Comparison of ENCODE assay signal across 16 cellular contexts in the genomic region with DNA sequence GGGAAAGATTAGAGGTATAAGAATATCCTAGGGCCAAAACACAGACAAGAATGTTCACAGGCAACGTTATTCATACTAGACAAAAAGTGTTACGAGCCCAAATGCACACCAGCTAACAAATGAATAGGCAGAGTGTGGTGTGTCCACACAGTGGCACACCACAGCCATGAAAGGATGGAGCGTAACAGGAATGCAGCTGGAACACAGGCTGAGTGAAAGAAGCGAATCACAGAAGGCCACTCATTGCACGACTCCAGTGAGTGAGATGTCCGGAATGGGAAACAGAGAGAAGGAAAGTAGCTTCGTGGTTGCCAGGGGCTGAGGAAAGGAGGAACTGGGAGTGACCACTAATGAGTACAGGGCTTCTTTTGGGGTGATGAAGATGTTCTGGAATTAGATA.
DNase-seq lines count a peak whose midpoint lies in the region; ATAC-seq, FAIRE-seq and TF ChIP-seq lines count a peak whose summit lies in the region.
"Had no signal": no experiment of that assay in that cellular context is flagged by ENCODE, and none has a peak within 500 bp of the region (broad histone marks: within the 10 kb centered on the region; RNA-seq: fewer than 3 reads in every experiment).

No MANE protein-coding gene starts in this region.

- H3K9me1 ChIP-seq in IMR-90 (ENCODE audit: insufficient read depth, low read length), result peaks cover 41% of the 10 kb centered on the region

- CTCF ChIA-PET in IMR-90 (lab: Yijun Ruan, JAX), result no interaction called here
- CTCF ChIA-PET in CD4-positive, alpha-beta memory T cell (lab: Charles Lee; ENCODE audit: partially characterized antibody), result no interaction called here

- POLR2A ChIA-PET in IMR-90 (lab: Charles Lee; ENCODE audit: unreplicated experiment), result no interaction called here
- POLR2A ChIA-PET in CD4-positive, alpha-beta memory T cell (lab: Charles Lee; ENCODE audit: partially characterized antibody), result no interaction called here

- H3K9me3 ChIP-seq in IMR-90 (ENCODE audit: control insufficient read depth, insufficient read depth, low read length), result no peaks in the 10 kb centered on the region
- no peaks in the 10 kb centered on the region for H3K9me3 ChIP-seq in mesenchymal stem cell (ENCODE audit: control insufficient read depth, low read length)
- H3K9me3 ChIP-seq in CD4-positive, alpha-beta memory T cell (ENCODE audit: control insufficient read depth in 1 of 2, low read length in 2 of 2), result no peaks in the 10 kb centered on the region
- H3K9me3 ChIP-seq: MG63 had no signal

- no peak overlapping the region for H3K4me3 Mint-ChIP-seq in CD4-positive, alpha-beta memory T cell
- H3K4me3 Mint-ChIP-seq in glutamatergic neuron (ENCODE audit: unreplicated experiment), result no peak overlapping the region
- H3K4me3 Mint-ChIP-seq: activated CD4-positive, alpha-beta T cell treated with anti-CD3 and anti-CD28 coated beads, Interleukin-2, amount 10 ng/mL, durations not matched to agents 24 days and 14 days; activated naive CD8-positive, alpha-beta T cell treated with anti-CD3 and anti-CD28 coated beads for 36 hours had no signal

- no peak overlapping the region for H2AK9ac ChIP-seq in IMR-90 (replicated peaks; ENCODE audit: low read depth, low read length, poor library complexity)

- H3K27me3 Mint-ChIP-seq in CD4-positive, alpha-beta memory T cell, result peaks cover 0 to 4% of the 10 kb centered on the region in 2 donors
- H3K27me3 Mint-ChIP-seq in glutamatergic neuron (ENCODE audit: unreplicated experiment), result peaks cover 3% of the 10 kb centered on the region
- H3K27me3 Mint-ChIP-seq: activated CD4-positive, alpha-beta T cell treated with anti-CD3 and anti-CD28 coated beads, Interleukin-2, amount 10 ng/mL, durations not matched to agents 24 days and 14 days had no signal

- no peak overlapping the region for H2BK12ac ChIP-seq in mesenchymal stem cell (ENCODE audit: low read length in 2 of 2)

- dilution Hi-C loops in IMR-90 (cut with HindIII; ENCODE audit: low sequenced_read_pairs, unreplicated experiment), result no loop called here

- no peak overlapping the region for H2AK5ac ChIP-seq in IMR-90 (ENCODE audit: low read depth, low read length)
- no peak overlapping the region for H2AK5ac ChIP-seq in mesenchymal stem cell (ENCODE audit: low read length, severe bottlenecking)

- H3K4me1 Mint-ChIP-seq in CD4-positive, alpha-beta memory T cell, result no peaks in the 10 kb centered on the region
- H3K4me1 Mint-ChIP-seq in glutamatergic neuron (ENCODE audit: low read depth, unreplicated experiment), result peaks cover 19% of the 10 kb centered on the region
- H3K4me1 Mint-ChIP-seq: activated CD4-positive, alpha-beta T cell treated with anti-CD3 and anti-CD28 coated beads, Interleukin-2, amount 10 ng/mL, durations not matched to agents 24 days and 14 days had no signal

- H3K14ac ChIP-seq in IMR-90 (replicated peaks; ENCODE audit: low read depth, low read length) (no peak overlapping the region), mesenchymal stem cell (ENCODE audit: low read length in 2 of 2) (no peak overlapping the region)

- H3K4me2 ChIP-seq in IMR-90 (ENCODE audit: low read depth, low read length) (no peak overlapping the region), mesenchymal stem cell (ENCODE audit: low read length, poor library complexity, severe bottlenecking) (no peak overlapping the region)
- H3K4me2 ChIP-seq: smooth muscle cell had no signal

- H2BK5ac ChIP-seq in IMR-90 (ENCODE audit: low read depth, low read length, poor library complexity, severe bottlenecking) (no peak overlapping the region), mesenchymal stem cell (ENCODE audit: low read depth, low read length, poor library complexity, severe bottlenecking) (no peak overlapping the region)

- H4K91ac ChIP-seq in IMR-90 (ENCODE audit: insufficient read depth, low read depth, low read length) (no peak overlapping the region), mesenchymal stem cell (ENCODE audit: low read length) (no peak overlapping the region)

- intact Hi-C loops in IMR-90 (cut with micrococcal nuclease), result no loop called here
- intact Hi-C loops in CD4-positive, alpha-beta memory T cell (cut with micrococcal nuclease), result no loop called here

- H2AFZ ChIP-seq in IMR-90 (replicated peaks; ENCODE audit: low read length, poor library complexity), result no peak overlapping the region
- H2AFZ ChIP-seq in mesenchymal stem cell (ENCODE audit: low read depth, low read length), result no peak overlapping the region

- no peaks in the 10 kb centered on the region for H3K36me3 Mint-ChIP-seq in CD4-positive, alpha-beta memory T cell
- H3K36me3 Mint-ChIP-seq in glutamatergic neuron (ENCODE audit: unreplicated experiment), result peaks cover 2% of the 10 kb centered on the region
- H3K36me3 Mint-ChIP-seq: activated naive CD8-positive, alpha-beta T cell treated with anti-CD3 and anti-CD28 coated beads for 36 hours had no signal

- H3K9ac ChIP-seq in IMR-90 (ENCODE audit: low read depth, low read length), result no peak overlapping the region
- no peak overlapping the region for H3K9ac ChIP-seq in mesenchymal stem cell (ENCODE audit: low read length)

- H3K56ac ChIP-seq in IMR-90 (ENCODE audit: extremely low read depth, insufficient read depth, low read length), result no peak overlapping the region

- in situ Hi-C loops in IMR-90 (cut with MboI; ENCODE audit: low sequenced_read_pairs), result no loop called here
- in situ Hi-C loops in astrocyte of the spinal cord (cut with HindIII; ENCODE audit: low sequenced_read_pairs), result no loop called here

- no peak overlapping the region for H3K27ac ChIP-seq in IMR-90 (ENCODE audit: insufficient read depth, low read length)
- H3K27ac ChIP-seq in mesenchymal stem cell (ENCODE audit: low read length, poor library complexity, severe bottlenecking), result no peak overlapping the region
- H3K27ac ChIP-seq in CD4-positive, alpha-beta memory T cell (ENCODE audit: low read depth, low read length), result no peak overlapping the region

- no peak overlapping the region for H3K23ac ChIP-seq in IMR-90 (ENCODE audit: low read depth, low read length)
- H3K23ac ChIP-seq in mesenchymal stem cell (ENCODE audit: low read length in 2 of 2), result no peak overlapping the region

- no peak overlapping the region for H4K8ac ChIP-seq in IMR-90 (ENCODE audit: low read depth in 2 of 2, low read length in 2 of 2)
- H4K8ac ChIP-seq in mesenchymal stem cell (ENCODE audit: low read length), result no peak overlapping the region

- H3K4me3 ChIP-seq in IMR-90 (ENCODE audit: insufficient read depth, low read depth, low read length) (no peak overlapping the region), astrocyte of the spinal cord (ENCODE audit: low read depth, low read length) (no peak overlapping the region), mesenchymal stem cell (ENCODE audit: insufficient read depth in 1 of 2, low read depth in 1 of 2, low read length in 2 of 2) (no peak overlapping the region)
- H3K4me3 ChIP-seq in CD4-positive, alpha-beta memory T cell (ENCODE audit: low read length in 2 of 2), result no peak overlapping the region
- H3K4me3 ChIP-seq: MG63, smooth muscle cell had no signal

- BruUV-seq in IMR-90 (replicated peaks; lab: Mats Ljungman, UMichigan), result no TSS peak

- H3K27me3 ChIP-seq in IMR-90 (ENCODE audit: control insufficient read depth, insufficient read depth, low read length) (no peaks in the 10 kb centered on the region), mesenchymal stem cell (ENCODE audit: control insufficient read depth in 1 of 2, insufficient read depth in 1 of 2, low read length in 2 of 2) (peaks cover 0 to 87% of the 10 kb centered on the region in 2 experiments)
- no peaks in the 10 kb centered on the region for H3K27me3 ChIP-seq in CD4-positive, alpha-beta memory T cell (ENCODE audit: insufficient read depth, low read length)
- H3K27me3 ChIP-seq: MG63 had no signal

- peak; percentile 35 for FAIRE-seq in urothelium cell line (lab: Jason Lieb, UNC)
- FAIRE-seq: islet of Langerhans had no signal

- H4K20me1 ChIP-seq in IMR-90 (ENCODE audit: insufficient read depth, low read length), result peaks cover 72% of the 10 kb centered on the region

- H4K5ac ChIP-seq in IMR-90 (ENCODE audit: low read depth, low read length), result no peak overlapping the region

- H2BK120ac ChIP-seq in IMR-90 (ENCODE audit: low read depth, low read length) (no peak overlapping the region), mesenchymal stem cell (ENCODE audit: low read depth, low read length) (no peak overlapping the region)

- DNase-seq in IMR-90 (peak; percentile 65), astrocyte of the spinal cord (ENCODE audit: low read depth, low spot score) (peak; percentile 60), mesenchymal stem cell (peak; percentile 62), urothelium cell line (ENCODE audit: low spot score) (no peak), activated gamma-delta T cell (lab: John Stamatoyannopoulos, UW) (no peak), glutamatergic neuron (no peak)
- no peak for DNase-seq in CD4-positive, alpha-beta memory T cell
- DNase-seq: activated CD4-positive, alpha-beta T cell treated with anti-CD3 and anti-CD28 coated beads, Interleukin-2, amount 10 ng/mL, durations not matched to agents 24 days and 14 days; activated naive CD8-positive, alpha-beta T cell treated with anti-CD3 and anti-CD28 coated beads for 36 hours; activated T-cell treated with anti-CD3 and anti-CD28 coated beads for 4 hours; MG63; midbrain; NCI-H2029 treated with DMSO at 0.1 percent for 48 hours; stimulated activated naive CD4-positive, alpha-beta T cell treated with Interleukin-2 at 50 U/mL for 16 hours had no signal

- no peak overlapping the region for H2BK15ac ChIP-seq in IMR-90 (ENCODE audit: low read depth, low read length)
- no peak overlapping the region for H2BK15ac ChIP-seq in mesenchymal stem cell (ENCODE audit: low read depth, poor library complexity, severe bottlenecking)

- H3K36me3 ChIP-seq in IMR-90 (ENCODE audit: control insufficient read depth, insufficient read depth, low read length), result peaks cover 36% of the 10 kb centered on the region
- peaks cover 0 to 49% of the 10 kb centered on the region in 2 experiments for H3K36me3 ChIP-seq in mesenchymal stem cell (ENCODE audit: control insufficient read depth in 1 of 2, insufficient read depth in 2 of 2, low read depth in 1 of 2, low read length in 2 of 2)
- no peaks in the 10 kb centered on the region for H3K36me3 ChIP-seq in CD4-positive, alpha-beta memory T cell (ENCODE audit: insufficient read depth, low read length)
- H3K36me3 ChIP-seq: MG63 had no signal

- no peak overlapping the region for H3K18ac ChIP-seq in IMR-90 (ENCODE audit: low read depth, low read length)
- H3K18ac ChIP-seq in mesenchymal stem cell (ENCODE audit: low read depth in 1 of 2, low read length in 2 of 2), result peak overlapping the region in 1 of 2 experiments; percentile 28

- WGBS in IMR-90 (ENCODE audit: extremely low coverage in 2 of 2, insufficient read length in 1 of 2), 2 experiments, result 74% methylated on average over 6 of the region's 7 CpGs; no CpG with 5 or more reads in 1 of the 2 experiments
- WGBS in mesenchymal stem cell, result 78% methylated on average over 7 of the region's 7 CpGs

- H3K4ac ChIP-seq in IMR-90 (ENCODE audit: low read depth, low read length) (no peak overlapping the region), mesenchymal stem cell (ENCODE audit: low read depth in 1 of 2, low read length in 2 of 2) (no peak overlapping the region)

- H3K79me1 ChIP-seq in IMR-90 (ENCODE audit: low read depth in 1 of 2, low read length in 2 of 2), result peaks cover 16 to 89% of the 10 kb centered on the region in 2 experiments
- H3K79me1 ChIP-seq in mesenchymal stem cell (replicated peaks; ENCODE audit: low read length, poor library complexity, severe bottlenecking), result peaks cover 36% of the 10 kb centered on the region

- TF ChIP-seq POLR2A in IMR-90 (IDR thresholded peaks at IDR 0.05; ENCODE audit: low read depth, low read length), result no peak

- no peak overlapping the region for H3K27ac Mint-ChIP-seq in CD4-positive, alpha-beta memory T cell
- H3K27ac Mint-ChIP-seq in glutamatergic neuron (ENCODE audit: unreplicated experiment), result no peak overlapping the region
- H3K27ac Mint-ChIP-seq: activated CD4-positive, alpha-beta T cell treated with anti-CD3 and anti-CD28 coated beads, Interleukin-2, amount 10 ng/mL, durations not matched to agents 24 days and 14 days; activated naive CD8-positive, alpha-beta T cell treated with anti-CD3 and anti-CD28 coated beads for 36 hours had no signal

- no peak for ATAC-seq in IMR-90 (ENCODE audit: low read depth)

- peaks cover 13% of the 10 kb centered on the region for H3K4me1 ChIP-seq in IMR-90 (ENCODE audit: control insufficient read depth, insufficient read depth, low read length)
- H3K4me1 ChIP-seq in mesenchymal stem cell (ENCODE audit: control insufficient read depth, insufficient read depth, low read depth, low read length), result peaks cover 35% of the 10 kb centered on the region
- H3K4me1 ChIP-seq in CD4-positive, alpha-beta memory T cell (ENCODE audit: insufficient read depth, low read length), result no peaks in the 10 kb centered on the region

- TF ChIP-seq RAD21 in IMR-90 (IDR thresholded peaks at IDR 0.05; ENCODE audit: low read length), result peak; percentile 14; the same call in 1 of the 2 replicates

- H3K9me3 Mint-ChIP-seq in CD4-positive, alpha-beta memory T cell, result peaks cover 0 to 2% (median 0%) of the 10 kb centered on the region in 8 donors
- peaks cover 2% of the 10 kb centered on the region for H3K9me3 Mint-ChIP-seq in glutamatergic neuron (ENCODE audit: unreplicated experiment)
- H3K9me3 Mint-ChIP-seq: activated CD4-positive, alpha-beta T cell treated with anti-CD3 and anti-CD28 coated beads, Interleukin-2, amount 10 ng/mL, durations not matched to agents 24 days and 14 days; activated naive CD8-positive, alpha-beta T cell treated with anti-CD3 and anti-CD28 coated beads for 36 hours had no signal

- TF ChIP-seq CTCF in IMR-90 (conservative IDR thresholded peaks at IDR 0.05; ENCODE audit: low read depth, low read length), result 0 out of 2 replicates have a peak, but pooled peaks have one; percentile 3
- TF ChIP-seq CTCF in astrocyte of the spinal cord (IDR thresholded peaks at IDR 0.05; ENCODE audit: low read depth, low read length), result no peak
- no peak for TF ChIP-seq CTCF in glutamatergic neuron (IDR thresholded peaks at IDR 0.05; ENCODE audit: partially characterized antibody, unreplicated experiment)

- H2BK20ac ChIP-seq in IMR-90 (ENCODE audit: low read depth, low read length), result no peak overlapping the region

Comparison
In these comparisons a context has a peak if more than half of its experiments do, and no peak if none do; other contexts are left out.
1. DNase-seq: peak in IMR-90 (single experiment), astrocyte of the spinal cord (single experiment) and mesenchymal stem cell (single experiment); none in urothelium cell line (single experiment), activated gamma-delta T cell (single experiment), CD4-positive, alpha-beta memory T cell (0 of 5) and glutamatergic neuron (single experiment).